Comparison of ENCODE assay signal across 8 cellular contexts in the genomic region with DNA sequence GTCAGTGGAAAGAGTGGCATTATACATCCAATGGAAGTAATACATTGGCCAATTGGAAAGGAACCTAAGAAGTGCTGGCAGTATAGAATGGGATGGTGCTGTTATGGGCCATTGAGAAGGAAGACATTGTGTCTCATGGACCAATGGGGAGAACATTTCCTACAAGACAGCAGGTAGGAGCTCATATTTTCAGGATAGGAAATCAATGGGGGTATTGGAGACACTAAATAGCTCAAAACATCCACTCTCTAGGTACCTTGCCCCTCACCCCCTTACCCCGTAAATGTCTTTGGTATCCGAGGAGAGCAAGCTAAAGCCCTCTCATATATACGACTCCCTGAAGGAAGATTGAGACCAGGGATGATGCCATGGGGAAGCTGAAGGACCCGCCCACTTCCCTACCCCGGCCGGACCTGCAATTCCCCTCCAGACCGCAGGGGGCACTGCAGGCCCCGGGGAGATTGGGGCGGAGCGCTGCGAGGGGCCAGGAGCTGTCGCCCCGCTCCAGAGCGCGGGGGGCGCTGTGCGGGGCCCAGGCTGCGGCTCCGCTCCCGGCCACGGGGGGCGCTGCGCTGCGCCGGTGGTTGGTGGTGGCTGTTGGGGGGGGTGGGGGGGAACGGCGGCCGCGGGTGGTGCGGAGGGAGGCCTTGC.
DNase-seq lines count a peak whose midpoint lies in the region; ATAC-seq lines count a peak whose summit lies in the region.

A gene with protein sequence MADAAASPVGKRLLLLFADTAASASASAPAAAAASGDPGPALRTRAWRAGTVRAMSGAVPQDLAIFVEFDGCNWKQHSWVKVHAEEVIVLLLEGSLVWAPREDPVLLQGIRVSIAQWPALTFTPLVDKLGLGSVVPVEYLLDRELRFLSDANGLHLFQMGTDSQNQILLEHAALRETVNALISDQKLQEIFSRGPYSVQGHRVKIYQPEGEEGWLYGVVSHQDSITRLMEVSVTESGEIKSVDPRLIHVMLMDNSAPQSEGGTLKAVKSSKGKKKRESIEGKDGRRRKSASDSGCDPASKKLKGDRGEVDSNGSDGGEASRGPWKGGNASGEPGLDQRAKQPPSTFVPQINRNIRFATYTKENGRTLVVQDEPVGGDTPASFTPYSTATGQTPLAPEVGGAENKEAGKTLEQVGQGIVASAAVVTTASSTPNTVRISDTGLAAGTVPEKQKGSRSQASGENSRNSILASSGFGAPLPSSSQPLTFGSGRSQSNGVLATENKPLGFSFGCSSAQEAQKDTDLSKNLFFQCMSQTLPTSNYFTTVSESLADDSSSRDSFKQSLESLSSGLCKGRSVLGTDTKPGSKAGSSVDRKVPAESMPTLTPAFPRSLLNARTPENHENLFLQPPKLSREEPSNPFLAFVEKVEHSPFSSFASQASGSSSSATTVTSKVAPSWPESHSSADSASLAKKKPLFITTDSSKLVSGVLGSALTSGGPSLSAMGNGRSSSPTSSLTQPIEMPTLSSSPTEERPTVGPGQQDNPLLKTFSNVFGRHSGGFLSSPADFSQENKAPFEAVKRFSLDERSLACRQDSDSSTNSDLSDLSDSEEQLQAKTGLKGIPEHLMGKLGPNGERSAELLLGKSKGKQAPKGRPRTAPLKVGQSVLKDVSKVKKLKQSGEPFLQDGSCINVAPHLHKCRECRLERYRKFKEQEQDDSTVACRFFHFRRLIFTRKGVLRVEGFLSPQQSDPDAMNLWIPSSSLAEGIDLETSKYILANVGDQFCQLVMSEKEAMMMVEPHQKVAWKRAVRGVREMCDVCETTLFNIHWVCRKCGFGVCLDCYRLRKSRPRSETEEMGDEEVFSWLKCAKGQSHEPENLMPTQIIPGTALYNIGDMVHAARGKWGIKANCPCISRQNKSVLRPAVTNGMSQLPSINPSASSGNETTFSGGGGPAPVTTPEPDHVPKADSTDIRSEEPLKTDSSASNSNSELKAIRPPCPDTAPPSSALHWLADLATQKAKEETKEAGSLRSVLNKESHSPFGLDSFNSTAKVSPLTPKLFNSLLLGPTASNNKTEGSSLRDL (N-terminal part only) (plus strand): TSS at position 615 of the 651 bp plus-strand sequence. CDS start 111 bp downstream, outside the sequence.

- peak; percentile 46 for ATAC-seq in GM18861 (IDR thresholded peaks at IDR 0.05; ENCODE audit: unreplicated experiment)
- peak; percentile 60 for ATAC-seq in HG03097 (IDR thresholded peaks at IDR 0.05; ENCODE audit: low FRiP score, unreplicated experiment)

- peak within 1 kb of the TSS; percentile 91 for H3K27ac ChIP-seq in caudate nucleus (ENCODE audit: low read depth, low read length)

- in situ Hi-C loops in ACHN (cut with HindIII; ENCODE audit: low pct_ligation_motif_present, low pct_unique_long_range_greater_than_20kb, low sequenced_read_pairs) = no loop called here

- DNase-seq in ACHN (peak; percentile 87), NCI-H2196 treated with DMSO at 0.1 percent for 48 hours (lab: John Stamatoyannopoulos, UW; ENCODE audit: unreplicated experiment) (peak; percentile 84), caudate nucleus (lab: John Stamatoyannopoulos, UW) (peak in 50 of 61 donors; percentile 23 to 89 (median 66)), islet precursor cell (peak; percentile 96)
- peak; percentile 81 to 94 (median 90) for DNase-seq in activated CD4-positive, CD25-positive, alpha-beta regulatory T cell (lab: John Stamatoyannopoulos, UW)
- DNase-seq in stimulated activated CD4-positive, alpha-beta T cell treated with anti-CD3 and anti-CD28 coated beads, Interleukin-12 subunit alpha, Interleukin-12 subunit beta, amount 100 ng/mL, for 4 hours = peak; percentile 90

Comparison
In these comparisons a context has a peak if more than half of its experiments do, and no peak if none do; other contexts are left out.
1. Peak in every context shown above with its lines: DNase-seq, ATAC-seq and H3K27ac ChIP-seq.